Comparison of ENCODE assay signal across 21 cellular contexts in the genomic region with DNA sequence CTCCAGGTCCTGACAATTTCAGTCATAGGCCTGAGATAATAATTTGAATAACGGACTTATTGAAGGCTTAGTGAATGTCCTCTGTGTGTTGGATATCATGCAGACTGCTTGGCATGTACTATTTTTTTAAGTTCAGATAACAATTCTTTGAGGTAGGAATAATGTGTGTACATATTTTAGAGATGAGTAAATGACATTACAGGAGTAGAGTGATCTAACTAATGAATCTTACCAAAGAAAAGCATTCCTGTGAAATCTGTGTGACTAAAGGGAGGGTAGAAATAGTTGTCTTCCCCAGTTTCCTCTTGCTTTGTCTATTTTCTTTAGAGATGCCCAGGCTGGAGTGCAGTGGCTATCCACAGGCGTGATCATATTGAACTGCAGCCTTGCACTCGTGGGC.
DNase-seq lines count a peak whose midpoint lies in the region; ATAC-seq and TF ChIP-seq lines count a peak whose summit lies in the region.
"Had no signal": no experiment of that assay in that cellular context is flagged by ENCODE, and none has a peak within 500 bp of the region (broad histone marks: within the 10 kb centered on the region; RNA-seq: fewer than 3 reads in every experiment).

No MANE protein-coding gene starts in this region.

- DNase-seq in GM23248 = peak; percentile 41
- DNase-seq in SJCRH30 = peak in 1 of 2 experiments; percentile 17
- peak; percentile 4 for DNase-seq in fibroblast of gingiva (ENCODE audit: low read depth)
- peak; percentile 13 for DNase-seq in renal cortical epithelial cell (ENCODE audit: low read depth)
- DNase-seq in GF-D8 (lab: John Stamatoyannopoulos, UW) = no peak
- DNase-seq in coronary artery (ENCODE audit: low spot score) = no peak
- DNase-seq in HPDE6-E6E7 (ENCODE audit: extremely low spot score) = no peak
- DNase-seq: activated CD4-positive, alpha-beta T cell treated with anti-CD3 and anti-CD28 coated beads, Interleukin-2, amount 10 ng/mL, durations not matched to agents 7 days and 5 days; activated naive CD8-positive, alpha-beta T cell treated with anti-CD3 and anti-CD28 coated beads, Interleukin-2, amount 10 ng/mL, durations not matched to agents 7 days and 5 days; effector CD8-positive, alpha-beta T cell; heart right ventricle; immature natural killer cell; NCI-H524; right lobe of liver; SHP77; stimulated activated naive CD4-positive, alpha-beta T cell treated with Interleukin-2 at 50 U/mL for 16 hours; thyroid gland had no signal

- H3K79me2 ChIP-seq in GM23248 (ENCODE audit: insufficient read depth) = no peaks in the 10 kb centered on the region

- peaks cover 41% of the 10 kb centered on the region for H3F3A ChIP-seq in GM23248 (ENCODE audit: insufficient read depth)

- H3K36me3 ChIP-seq in GM23248 (ENCODE audit: low read depth) (no peaks in the 10 kb centered on the region), SJCRH30 (no peaks in the 10 kb centered on the region)
- H3K36me3 ChIP-seq: HAP-1, heart right ventricle, right lobe of liver, thyroid gland had no signal

- H3K9me3 ChIP-seq in GM23248 (ENCODE audit: low read depth) (no peaks in the 10 kb centered on the region), SJCRH30 (replicated peaks) (no peaks in the 10 kb centered on the region)
- H3K9me3 ChIP-seq: HAP-1, heart right ventricle, right lobe of liver, thyroid gland had no signal

- no peaks in the 10 kb centered on the region for H4K20me1 ChIP-seq in GM23248 (ENCODE audit: insufficient read depth)

- H3K9me2 ChIP-seq in GM23248 (ENCODE audit: insufficient read depth) = no peaks in the 10 kb centered on the region

- H3K4me3 ChIP-seq in GM23248 (no peak overlapping the region), SJCRH30 (no peak overlapping the region), coronary artery (no peak overlapping the region)
- H3K4me3 ChIP-seq: HAP-1, heart right ventricle, lung, right lobe of liver, thyroid gland had no signal

- WGBS in GM23248 (ENCODE audit: low coverage in 1 of 2, low lambda C conversion rate in 2 of 2, missing lambda C conversion rate in 2 of 2), 2 experiments = 80 to 83% methylated on average over 3 of the region's 3 CpGs

- no peak overlapping the region for H3K9ac ChIP-seq in GM23248
- H3K9ac ChIP-seq: KMS-11 had no signal

- peak overlapping the region; percentile 20 for H3K4me2 ChIP-seq in GM23248 (ENCODE audit: unreplicated experiment)
- H3K4me2 ChIP-seq: KMS-11 had no signal

- TF ChIP-seq CTCF in coronary artery (IDR thresholded peaks at IDR 0.05) = no peak

- H3K4me1 ChIP-seq in GM23248 (ENCODE audit: insufficient read depth) (peaks cover 56% of the 10 kb centered on the region), SJCRH30 (peaks cover 37% of the 10 kb centered on the region)
- H3K4me1 ChIP-seq: HAP-1, right lobe of liver, thyroid gland had no signal

- H2AFZ ChIP-seq in GM23248 = no peak overlapping the region

- H3K27me3 ChIP-seq in GM23248 (replicated peaks; ENCODE audit: insufficient read depth) (no peaks in the 10 kb centered on the region), SJCRH30 (no peaks in the 10 kb centered on the region)
- H3K27me3 ChIP-seq: heart right ventricle, right lobe of liver, thyroid gland had no signal

- H3K27ac ChIP-seq in GM23248 (peak overlapping the region; percentile 27; the same call in 1 of the 2 replicates), SJCRH30 (peak overlapping the region; percentile 19; the same call in 1 of the 2 replicates), coronary artery (no peak overlapping the region)
- H3K27ac ChIP-seq: heart right ventricle, KMS-11, right lobe of liver, thyroid gland had no signal

- no peak for ATAC-seq in HG02970 (IDR thresholded peaks at IDR 0.05; ENCODE audit: low FRiP score, unreplicated experiment)
- ATAC-seq: heart right ventricle had no signal

- in situ Hi-C loops in GM23248 (cut with MboI) = no loop called here

Comparison
In these comparisons a context has a peak if more than half of its experiments do, and no peak if none do; other contexts are left out.
1. DNase-seq: peak in GM23248 (single experiment), fibroblast of gingiva (single experiment) and renal cortical epithelial cell (single experiment); none in GF-D8 (single experiment), coronary artery (single experiment) and HPDE6-E6E7 (single experiment).
2. H3K27ac ChIP-seq: peak in GM23248 (single experiment) and SJCRH30 (single experiment); none in coronary artery (0 of 2).